ENCODE assay signal across 10 cellular contexts in genomic region chr18:74289137-74289536, GRCh38. TPM values are rescaled to one million over a fixed set of nuclear protein-coding genes. Genes with fewer than 3 reads are reported as not detected.
A peak's percentile ranks its signal among the peaks of the same experiment; 100 is the strongest.
DNase-seq lines count a peak whose midpoint lies in the region; ATAC-seq, FAIRE-seq and TF ChIP-seq lines count a peak whose summit lies in the region.
"Had no signal": no experiment of that assay in that cellular context is flagged by ENCODE, and none has a peak within 500 bp of the region (broad histone marks: within the 10 kb centered on the region; RNA-seq: fewer than 3 reads in every experiment).

No MANE protein-coding gene starts in this region.

- H3K27me3 Mint-ChIP-seq in T-helper 2 cell treated with Interferon-gamma antibody and Interleukin-4, amounts not matched to agents 5 μg/mL and 100 μg/mL, for 36 hours (ENCODE audit: low read depth) = peaks cover 6% of the 10 kb centered on the region

- H3K27ac ChIP-seq in SJSA1 (peak overlapping the region; percentile 62), small intestine (ENCODE audit: low read depth in 1 of 2, low read length in 1 of 2) (peak overlapping the region; percentile 0 to 47)

- no peak for TF ChIP-seq CTCF in foreskin fibroblast (IDR thresholded peaks at IDR 0.05; ENCODE audit: low read depth, low read length)

- 0 out of 2 replicates have a peak, but pooled peaks cover 3% of the 10 kb centered on the region for H3K9me3 ChIP-seq in SJSA1 (replicated peaks)
- H3K9me3 ChIP-seq in small intestine (ENCODE audit: control insufficient read depth, low read depth) = no peaks in the 10 kb centered on the region

- no peaks in the 10 kb centered on the region for H3K27me3 ChIP-seq in SJSA1 (replicated peaks)
- no peaks in the 10 kb centered on the region for H3K27me3 ChIP-seq in small intestine (ENCODE audit: control insufficient read depth in 2 of 2, insufficient read depth in 2 of 2, low read length in 2 of 2)

- H3K27ac Mint-ChIP-seq in T-helper 2 cell treated with Interferon-gamma antibody and Interleukin-4, amounts not matched to agents 5 μg/mL and 100 μg/mL, for 36 hours = no peak overlapping the region

- WGBS in small intestine, 3 donors = 16 to 33% (median 26%) methylated on average over 3 of the region's 3 CpGs

- no peaks in the 10 kb centered on the region for H3K9me3 Mint-ChIP-seq in T-helper 2 cell treated with Interferon-gamma antibody and Interleukin-4, amounts not matched to agents 5 μg/mL and 100 μg/mL, for 36 hours

- H3K4me3 ChIP-seq in SJSA1 (peak overlapping the region; percentile 2; the same call in 1 of the 2 replicates), foreskin fibroblast (ENCODE audit: low read depth in 1 of 2, low read length in 2 of 2) (peak overlapping the region in 1 of 2 donors; percentile 8), small intestine (ENCODE audit: low read depth in 1 of 2, low read length in 2 of 2) (peak overlapping the region in 1 of 2 donors; percentile 91)

- H3K36me3 ChIP-seq in SJSA1 (peaks cover 3% of the 10 kb centered on the region), small intestine (ENCODE audit: control insufficient read depth in 2 of 2, insufficient read depth in 2 of 2, low read length in 2 of 2) (no peaks in the 10 kb centered on the region)

- H3K4me1 ChIP-seq in SJSA1 (replicated peaks) (peaks cover 55% of the 10 kb centered on the region), small intestine (ENCODE audit: control insufficient read depth in 2 of 2, insufficient read depth in 1 of 2, low read depth in 1 of 2, low read length in 1 of 2) (peaks cover 3% of the 10 kb centered on the region in 2 donors)

- no peak overlapping the region for H3K4me3 Mint-ChIP-seq in T-helper 2 cell treated with Interferon-gamma antibody and Interleukin-4, amounts not matched to agents 5 μg/mL and 100 μg/mL, for 36 hours

- no peak for ATAC-seq in HG03280 (IDR thresholded peaks at IDR 0.05; ENCODE audit: unreplicated experiment)

- peak; percentile 72 for DNase-seq in EL
- peak in 1 of 2 experiments; percentile 75 for DNase-seq in SJSA1 (ENCODE audit: low read depth in 1 of 2, low spot score in 2 of 2)
- DNase-seq in foreskin fibroblast = peak; percentile 35 to 58
- DNase-seq in small intestine = no peak
- DNase-seq in HPDE6-E6E7 (ENCODE audit: extremely low spot score) = no peak
- no peak for DNase-seq in NCI-H2227 (lab: John Stamatoyannopoulos, UW; ENCODE audit: unreplicated experiment)
- no peak for DNase-seq in T-helper 2 cell treated with Interferon-gamma antibody and Interleukin-4, amounts not matched to agents 5 μg/mL and 100 μg/mL, for 36 hours (ENCODE audit: low spot score)
- DNase-seq: central memory CD4-positive, alpha-beta T cell had no signal

- no peak for FAIRE-seq in small intestine (lab: Jason Lieb, UNC)

- peaks cover 3% of the 10 kb centered on the region for H3K4me1 Mint-ChIP-seq in T-helper 2 cell treated with Interferon-gamma antibody and Interleukin-4, amounts not matched to agents 5 μg/mL and 100 μg/mL, for 36 hours (ENCODE audit: low read depth)

- peaks cover 5% of the 10 kb centered on the region for H3K36me3 Mint-ChIP-seq in T-helper 2 cell treated with Interferon-gamma antibody and Interleukin-4, amounts not matched to agents 5 μg/mL and 100 μg/mL, for 36 hours (ENCODE audit: low read depth)

RNA-seq across cellular contexts. Expression of gene CYB5A, which starts 2.6 kb away (rescaled TPM):
- 210 and 237 TPM in 2 replicates for total RNA-seq in SJSA1 (2014; rRNA removed; shearing (Covaris generic))
- 1,000 to 10,000 TPM in 1 of 3 donors, 100 to 1,000 TPM in 2; 373 to 1,144 (median 757) TPM for polyA plus RNA-seq in small intestine

RNA-seq across cellular contexts. Expression of gene C18orf63, which starts 26.5 kb away (rescaled TPM):
- total RNA-seq in SJSA1 (2014; rRNA removed; shearing (Covaris generic)) = not detected in 2 replicates
- not detected for polyA plus RNA-seq in small intestine
- total RNA-seq: glomerular endothelial cell had no signal

Comparison
In these comparisons a context has a peak if more than half of its experiments do, and no peak if none do; other contexts are left out.
1. DNase-seq: peak in EL (single experiment) and foreskin fibroblast (2 of 2); none in small intestine (single experiment), HPDE6-E6E7 (single experiment), NCI-H2227 (single experiment) and T-helper 2 cell treated with Interferon-gamma antibody and Interleukin-4, amounts not matched to agents 5 μg/mL and 100 μg/mL, for 36 hours (single experiment).